Comparison of ENCODE assay signal across 8 cellular contexts in the genomic region with DNA sequence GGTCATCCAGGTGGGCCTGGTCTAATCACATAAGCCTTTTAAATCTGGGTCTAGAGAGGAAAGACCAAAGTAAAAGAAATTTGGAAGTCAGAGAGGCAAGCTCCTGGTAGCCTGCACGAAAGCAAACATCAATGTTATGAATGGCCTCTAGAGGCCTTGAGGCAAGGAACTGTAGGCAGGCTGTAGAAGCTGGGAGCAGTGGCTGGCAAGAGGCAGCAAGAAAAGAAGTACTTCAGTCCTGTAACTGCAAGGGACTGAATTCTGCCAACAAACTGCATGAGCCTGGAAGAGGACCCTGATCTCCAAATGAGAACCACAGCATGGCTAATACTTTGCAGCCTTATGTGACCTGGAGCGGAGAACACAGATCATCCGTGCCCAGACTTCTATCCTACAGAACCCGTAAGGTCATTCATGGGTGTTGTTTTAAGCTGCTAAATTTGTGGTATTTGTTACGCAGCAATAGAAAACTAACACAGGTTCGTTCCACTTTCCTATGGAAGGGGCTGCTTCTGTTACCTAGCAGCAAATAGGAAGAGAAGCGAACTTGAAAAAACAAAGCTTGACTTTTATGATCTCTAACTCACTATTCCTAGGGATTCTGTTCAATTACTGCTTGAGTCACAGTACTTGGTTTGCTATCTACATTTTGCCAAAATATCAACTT. TPM values are rescaled to one million over a fixed set of nuclear protein-coding genes. Genes with fewer than 3 reads are reported as not detected.
A peak's percentile ranks its signal among the peaks of the same experiment; 100 is the strongest.
DNase-seq lines count a peak whose midpoint lies in the region; ATAC-seq and TF ChIP-seq lines count a peak whose summit lies in the region.

No MANE protein-coding gene starts in this region.

- in situ Hi-C loops in SK-MEL-5 (cut with HindIII; ENCODE audit: low pct_unique_long_range_greater_than_20kb, low sequenced_read_pairs): no loop called here

- H3K27ac ChIP-seq in HEK293 (ENCODE audit: extremely low read depth, low read depth, low read length): no peak overlapping the region

- H3K4me3 ChIP-seq in HEK293 (ENCODE audit: low read depth, low read length) (peak overlapping the region; percentile 99), fibroblast of the aortic adventitia (ENCODE audit: low read depth, low read length) (peak overlapping the region; percentile 95), skeletal muscle satellite cell (ENCODE audit: low read length) (peak overlapping the region; percentile 91)

- no peaks in the 10 kb centered on the region for H3K27me3 ChIP-seq in skeletal muscle satellite cell (ENCODE audit: control insufficient read depth, insufficient read depth, low read length)

- POLR2A ChIA-PET in HEK293 (lab: Yijun Ruan, JAX): interaction anchor here (1.0 to 2.8 kb wide), 5 partner anchors 8 to 247 kb away, joined by 3 to 18 read pairs (median 5); partner anchors contain the start of gene KDM3A

- no peak for TF ChIP-seq CTCF in HEK293 (tag by site-specific recombination; IDR thresholded peaks at IDR 0.05)
- no peak for TF ChIP-seq CTCF in fibroblast of the aortic adventitia (IDR thresholded peaks at IDR 0.05; ENCODE audit: insufficient read depth, low read length)

- CTCF ChIA-PET in HEK293 (lab: Yijun Ruan, JAX): interaction anchor here (0.7 to 1.2 kb wide), 2 partner anchors 265 to 576 kb away, joined by 3 to 4 read pairs; no protein-coding TSS in a partner anchor

- no peak for ATAC-seq in HG03565 (IDR thresholded peaks at IDR 0.05; ENCODE audit: unreplicated experiment)
- no peak for ATAC-seq in HG03439 (IDR thresholded peaks at IDR 0.05; ENCODE audit: unreplicated experiment)

- H3K4me1 ChIP-seq in HEK293 (ENCODE audit: control insufficient read depth, insufficient read depth, low read length) (peaks cover 8% of the 10 kb centered on the region; the same call in 1 of the 2 replicates), skeletal muscle satellite cell (ENCODE audit: control insufficient read depth, insufficient read depth, low read length) (peaks cover 11% of the 10 kb centered on the region)

- DNase-seq in SK-MEL-5 (ENCODE audit: low read depth, low spot score) (peak; percentile 62), fibroblast of the aortic adventitia (ENCODE audit: low read depth) (no peak), activated gamma-delta T cell (lab: John Stamatoyannopoulos, UW) (no peak), SHP77 (lab: John Stamatoyannopoulos, UW) (no peak)

- H3K4me2 ChIP-seq in skeletal muscle satellite cell (ENCODE audit: low read length): peak overlapping the region; percentile 88

- H3K9me3 ChIP-seq in HEK293 (ENCODE audit: control insufficient read depth, insufficient read depth, low read depth, low read length): no peaks in the 10 kb centered on the region
- no peaks in the 10 kb centered on the region for H3K9me3 ChIP-seq in skeletal muscle satellite cell (replicated peaks; ENCODE audit: low read length)

- H3K36me3 ChIP-seq in HEK293 (ENCODE audit: control insufficient read depth in 2 of 2, insufficient read depth in 1 of 2, low read length in 2 of 2) (peaks cover 3 to 15% of the 10 kb centered on the region in 2 experiments), skeletal muscle satellite cell (ENCODE audit: insufficient read depth, low read length) (peaks cover 12% of the 10 kb centered on the region)

- H3K9ac ChIP-seq in skeletal muscle satellite cell (ENCODE audit: low read depth, low read length): peak overlapping the region; percentile 98

TF ChIP-seq in HEK293, 187 proteins besides CTCF, POLR2A, EP300 and RAD21:
- TF ChIP-seq ZNF501 (tag by site-specific recombination; IDR thresholded peaks at IDR 0.05) (no peak), ZNF600 (tag by site-specific recombination; IDR thresholded peaks at IDR 0.05) (no peak), ZNF423 (tag by site-specific recombination; IDR thresholded peaks at IDR 0.05) (no peak), PRDM10 (tag by site-specific recombination; IDR thresholded peaks at IDR 0.05) (no peak), ZBTB7A (tag by site-specific recombination; IDR thresholded peaks at IDR 0.05; ENCODE audit: low read depth) (no peak), FEZF1 (tag by site-specific recombination; IDR thresholded peaks at IDR 0.05) (no peak), ZNF580 (tag by site-specific recombination; IDR thresholded peaks at IDR 0.05) (no peak), ZNF76 (tag by site-specific recombination; IDR thresholded peaks at IDR 0.05; ENCODE audit: borderline replicate concordance, low read depth) (no peak), ZSCAN16 (tag by site-specific recombination; IDR thresholded peaks at IDR 0.05) (no peak), MYNN (tag by site-specific recombination; IDR thresholded peaks at IDR 0.05; ENCODE audit: borderline replicate concordance) (no peak), ZNF19 (tag by site-specific recombination; IDR thresholded peaks at IDR 0.05; ENCODE audit: low read depth) (no peak)

RNA-seq across cellular contexts. Expression of gene IMMT, which starts 1.2 kb away (rescaled TPM):
- 116 and 145 TPM in 2 replicates for total RNA-seq in SK-MEL-5 (2014; rRNA removed; shearing (Covaris generic))
- polyA plus RNA-seq in SK-MEL-5 (2015; cell fraction: cytosol; rRNA removed): 168 and 215 TPM in 2 replicates
- 139 and 144 TPM in 2 replicates for polyA plus RNA-seq in SK-MEL-5 (2015; cell fraction: nucleus; rRNA removed)
- total RNA-seq in fibroblast of the aortic adventitia (ENCODE audit: low replicate concordance): 47.8 and 76.6 TPM in 2 replicates
- 72.7 and 78.1 TPM in 2 replicates for total RNA-seq in skeletal muscle satellite cell (2012; rRNA removed)

RNA-seq across cellular contexts. Expression of gene MRPL35, which starts 5.2 kb away (rescaled TPM):
- total RNA-seq in SK-MEL-5 (2014; rRNA removed; shearing (Covaris generic)): 186 and 193 TPM in 2 replicates
- 157 and 170 TPM in 2 replicates for polyA plus RNA-seq in SK-MEL-5 (2015; cell fraction: cytosol; rRNA removed)
- 111 and 148 TPM in 2 replicates for polyA plus RNA-seq in SK-MEL-5 (2015; cell fraction: nucleus; rRNA removed)
- 24.5 and 35.8 TPM in 2 replicates for total RNA-seq in fibroblast of the aortic adventitia (ENCODE audit: low replicate concordance)
- 45.9 and 60.1 TPM in 2 replicates for total RNA-seq in skeletal muscle satellite cell (2012; rRNA removed)
